1 cellular context compared by ENCODE assay signal in the genomic region with DNA sequence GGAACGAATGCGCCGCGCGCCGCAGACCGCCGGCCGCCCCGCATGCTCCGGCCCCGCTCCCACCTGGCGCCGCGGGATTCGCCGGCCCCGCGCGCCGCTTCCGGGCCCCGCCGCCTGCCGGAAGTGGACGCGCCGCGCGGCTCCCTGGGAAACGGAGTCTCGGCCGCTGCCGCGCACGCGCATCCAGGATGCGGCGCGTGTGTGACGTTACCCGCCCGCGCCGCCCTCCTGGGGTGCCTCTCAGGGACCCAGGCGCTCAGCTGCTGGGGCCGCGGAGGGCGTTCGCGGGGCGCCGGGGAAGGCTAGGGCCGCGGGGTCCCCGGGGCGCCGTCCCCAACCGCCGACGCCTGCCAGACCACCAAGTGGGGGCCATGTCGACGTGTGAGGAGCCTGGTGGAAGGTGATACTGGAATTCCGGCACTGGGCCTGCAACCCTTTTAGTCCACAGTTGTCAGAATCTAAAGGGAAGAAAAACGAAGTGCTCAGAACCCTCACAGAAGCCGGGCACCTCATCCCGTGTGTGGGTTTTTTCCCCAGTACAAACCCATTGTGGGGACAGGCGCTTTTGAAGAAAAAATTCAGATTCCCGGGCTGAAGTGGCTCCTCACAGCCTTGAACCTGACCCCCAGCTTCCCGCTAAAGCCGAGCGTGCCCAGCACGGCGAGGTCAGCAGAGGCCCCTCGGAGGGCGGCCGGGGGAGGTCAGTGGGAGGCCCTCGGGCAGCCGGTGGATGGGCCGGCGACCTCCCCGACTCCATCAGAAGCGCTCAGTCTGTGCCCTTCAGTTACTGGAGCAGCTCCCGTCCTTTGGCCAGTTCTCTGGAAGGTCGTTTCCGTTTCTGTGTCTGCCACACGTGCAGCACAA.
TF ChIP-seq lines count a peak whose summit lies in the region.

A gene with protein sequence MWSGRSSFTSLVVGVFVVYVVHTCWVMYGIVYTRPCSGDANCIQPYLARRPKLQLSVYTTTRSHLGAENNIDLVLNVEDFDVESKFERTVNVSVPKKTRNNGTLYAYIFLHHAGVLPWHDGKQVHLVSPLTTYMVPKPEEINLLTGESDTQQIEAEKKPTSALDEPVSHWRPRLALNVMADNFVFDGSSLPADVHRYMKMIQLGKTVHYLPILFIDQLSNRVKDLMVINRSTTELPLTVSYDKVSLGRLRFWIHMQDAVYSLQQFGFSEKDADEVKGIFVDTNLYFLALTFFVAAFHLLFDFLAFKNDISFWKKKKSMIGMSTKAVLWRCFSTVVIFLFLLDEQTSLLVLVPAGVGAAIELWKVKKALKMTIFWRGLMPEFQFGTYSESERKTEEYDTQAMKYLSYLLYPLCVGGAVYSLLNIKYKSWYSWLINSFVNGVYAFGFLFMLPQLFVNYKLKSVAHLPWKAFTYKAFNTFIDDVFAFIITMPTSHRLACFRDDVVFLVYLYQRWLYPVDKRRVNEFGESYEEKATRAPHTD (minus strand): TSS at position 125 of the 864 bp plus-strand sequence. CDS start 258 bp downstream, outside the sequence.

TF ChIP-seq in HEK293, 187 proteins besides CTCF, POLR2A, EP300 and RAD21 (continued from another document and continues in another):
- TF ChIP-seq, protein P1, sequence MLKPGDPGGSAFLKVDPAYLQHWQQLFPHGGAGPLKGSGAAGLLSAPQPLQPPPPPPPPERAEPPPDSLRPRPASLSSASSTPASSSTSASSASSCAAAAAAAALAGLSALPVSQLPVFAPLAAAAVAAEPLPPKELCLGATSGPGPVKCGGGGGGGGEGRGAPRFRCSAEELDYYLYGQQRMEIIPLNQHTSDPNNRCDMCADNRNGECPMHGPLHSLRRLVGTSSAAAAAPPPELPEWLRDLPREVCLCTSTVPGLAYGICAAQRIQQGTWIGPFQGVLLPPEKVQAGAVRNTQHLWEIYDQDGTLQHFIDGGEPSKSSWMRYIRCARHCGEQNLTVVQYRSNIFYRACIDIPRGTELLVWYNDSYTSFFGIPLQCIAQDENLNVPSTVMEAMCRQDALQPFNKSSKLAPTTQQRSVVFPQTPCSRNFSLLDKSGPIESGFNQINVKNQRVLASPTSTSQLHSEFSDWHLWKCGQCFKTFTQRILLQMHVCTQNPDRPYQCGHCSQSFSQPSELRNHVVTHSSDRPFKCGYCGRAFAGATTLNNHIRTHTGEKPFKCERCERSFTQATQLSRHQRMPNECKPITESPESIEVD (tag by site-specific recombination; IDR thresholded peaks at IDR 0.05): no peak
- TF ChIP-seq ZNF623 (tag by site-specific recombination; IDR thresholded peaks at IDR 0.05) (no peak), ZNF776 (tag by site-specific recombination; IDR thresholded peaks at IDR 0.05; ENCODE audit: borderline replicate concordance) (no peak), GFI1B (tag by site-specific recombination; IDR thresholded peaks at IDR 0.05) (no peak), GLI2 (tag by site-specific recombination; IDR thresholded peaks at IDR 0.05; ENCODE audit: borderline replicate concordance, low read depth) (no peak), ZNF521 (tag by site-specific recombination; IDR thresholded peaks at IDR 0.05) (no peak), ZNF140 (tag by site-specific recombination; IDR thresholded peaks at IDR 0.05) (no peak), ZBTB7A (tag by site-specific recombination; IDR thresholded peaks at IDR 0.05; ENCODE audit: low read depth) (no peak), ZNF121 (tag by site-specific recombination; IDR thresholded peaks at IDR 0.05) (no peak), ZNF23 (tag by site-specific recombination; IDR thresholded peaks at IDR 0.05; ENCODE audit: borderline replicate concordance) (no peak), ZNF341 (tag by site-specific recombination; IDR thresholded peaks at IDR 0.05; ENCODE audit: low read depth) (no peak), ZNF184 (tag by site-specific recombination; IDR thresholded peaks at IDR 0.05) (no peak; the same call in 1 of the 2 replicates), FEZF1 (tag by site-specific recombination; IDR thresholded peaks at IDR 0.05) (no peak), ZNF132 (tag by site-specific recombination; IDR thresholded peaks at IDR 0.05; ENCODE audit: borderline replicate concordance) (no peak), ZNF560 (tag by site-specific recombination; IDR thresholded peaks at IDR 0.05; ENCODE audit: borderline replicate concordance) (no peak), ZNF658 (tag by site-specific recombination; IDR thresholded peaks at IDR 0.05) (no peak), ZNF561 (tag by site-specific recombination; IDR thresholded peaks at IDR 0.05; ENCODE audit: borderline replicate concordance) (no peak; the same call in 1 of the 2 replicates), ZNF423 (tag by site-specific recombination; IDR thresholded peaks at IDR 0.05) (peak; percentile 62), ZSCAN30 (tag by site-specific recombination; IDR thresholded peaks at IDR 0.05) (peak; percentile 80), ZNF19 (tag by site-specific recombination; IDR thresholded peaks at IDR 0.05; ENCODE audit: low read depth) (no peak), SCRT1 (tag by site-specific recombination; IDR thresholded peaks at IDR 0.05; ENCODE audit: borderline replicate concordance) (no peak), KLF16 (tag by site-specific recombination; IDR thresholded peaks at IDR 0.05) (no peak), ZNF791 (tag by site-specific recombination; IDR thresholded peaks at IDR 0.05) (no peak), ZNF530 (tag by site-specific recombination; IDR thresholded peaks at IDR 0.05; ENCODE audit: low read depth) (no peak), ZNF354C (tag by site-specific recombination; IDR thresholded peaks at IDR 0.05; ENCODE audit: borderline replicate concordance, low read depth) (no peak), ZNF155 (tag by site-specific recombination; IDR thresholded peaks at IDR 0.05) (no peak), ZNF585B (tag by site-specific recombination; IDR thresholded peaks at IDR 0.05) (no peak), ZNF670 (tag by site-specific recombination; IDR thresholded peaks at IDR 0.05; ENCODE audit: low read depth) (no peak), RBAK (tag by site-specific recombination; IDR thresholded peaks at IDR 0.05) (no peak), IKZF3 (tag by site-specific recombination; IDR thresholded peaks at IDR 0.05) (peak; percentile 53; the same call in 1 of the 2 replicates), ZNF548 (tag by site-specific recombination; IDR thresholded peaks at IDR 0.05) (no peak), ZNF394 (tag by site-specific recombination; IDR thresholded peaks at IDR 0.05; ENCODE audit: borderline replicate concordance) (no peak), ZNF544 (tag by site-specific recombination; IDR thresholded peaks at IDR 0.05) (no peak), ZNF292 (tag by site-specific recombination; IDR thresholded peaks at IDR 0.05; ENCODE audit: borderline replicate concordance, low read depth) (no peak)
- TF ChIP-seq, protein P2, sequence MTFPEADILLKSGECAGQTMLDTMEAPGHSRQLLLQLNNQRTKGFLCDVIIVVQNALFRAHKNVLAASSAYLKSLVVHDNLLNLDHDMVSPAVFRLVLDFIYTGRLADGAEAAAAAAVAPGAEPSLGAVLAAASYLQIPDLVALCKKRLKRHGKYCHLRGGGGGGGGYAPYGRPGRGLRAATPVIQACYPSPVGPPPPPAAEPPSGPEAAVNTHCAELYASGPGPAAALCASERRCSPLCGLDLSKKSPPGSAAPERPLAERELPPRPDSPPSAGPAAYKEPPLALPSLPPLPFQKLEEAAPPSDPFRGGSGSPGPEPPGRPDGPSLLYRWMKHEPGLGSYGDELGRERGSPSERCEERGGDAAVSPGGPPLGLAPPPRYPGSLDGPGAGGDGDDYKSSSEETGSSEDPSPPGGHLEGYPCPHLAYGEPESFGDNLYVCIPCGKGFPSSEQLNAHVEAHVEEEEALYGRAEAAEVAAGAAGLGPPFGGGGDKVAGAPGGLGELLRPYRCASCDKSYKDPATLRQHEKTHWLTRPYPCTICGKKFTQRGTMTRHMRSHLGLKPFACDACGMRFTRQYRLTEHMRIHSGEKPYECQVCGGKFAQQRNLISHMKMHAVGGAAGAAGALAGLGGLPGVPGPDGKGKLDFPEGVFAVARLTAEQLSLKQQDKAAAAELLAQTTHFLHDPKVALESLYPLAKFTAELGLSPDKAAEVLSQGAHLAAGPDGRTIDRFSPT (tag by site-specific recombination; IDR thresholded peaks at IDR 0.05): no peak
- TF ChIP-seq, protein P3, sequence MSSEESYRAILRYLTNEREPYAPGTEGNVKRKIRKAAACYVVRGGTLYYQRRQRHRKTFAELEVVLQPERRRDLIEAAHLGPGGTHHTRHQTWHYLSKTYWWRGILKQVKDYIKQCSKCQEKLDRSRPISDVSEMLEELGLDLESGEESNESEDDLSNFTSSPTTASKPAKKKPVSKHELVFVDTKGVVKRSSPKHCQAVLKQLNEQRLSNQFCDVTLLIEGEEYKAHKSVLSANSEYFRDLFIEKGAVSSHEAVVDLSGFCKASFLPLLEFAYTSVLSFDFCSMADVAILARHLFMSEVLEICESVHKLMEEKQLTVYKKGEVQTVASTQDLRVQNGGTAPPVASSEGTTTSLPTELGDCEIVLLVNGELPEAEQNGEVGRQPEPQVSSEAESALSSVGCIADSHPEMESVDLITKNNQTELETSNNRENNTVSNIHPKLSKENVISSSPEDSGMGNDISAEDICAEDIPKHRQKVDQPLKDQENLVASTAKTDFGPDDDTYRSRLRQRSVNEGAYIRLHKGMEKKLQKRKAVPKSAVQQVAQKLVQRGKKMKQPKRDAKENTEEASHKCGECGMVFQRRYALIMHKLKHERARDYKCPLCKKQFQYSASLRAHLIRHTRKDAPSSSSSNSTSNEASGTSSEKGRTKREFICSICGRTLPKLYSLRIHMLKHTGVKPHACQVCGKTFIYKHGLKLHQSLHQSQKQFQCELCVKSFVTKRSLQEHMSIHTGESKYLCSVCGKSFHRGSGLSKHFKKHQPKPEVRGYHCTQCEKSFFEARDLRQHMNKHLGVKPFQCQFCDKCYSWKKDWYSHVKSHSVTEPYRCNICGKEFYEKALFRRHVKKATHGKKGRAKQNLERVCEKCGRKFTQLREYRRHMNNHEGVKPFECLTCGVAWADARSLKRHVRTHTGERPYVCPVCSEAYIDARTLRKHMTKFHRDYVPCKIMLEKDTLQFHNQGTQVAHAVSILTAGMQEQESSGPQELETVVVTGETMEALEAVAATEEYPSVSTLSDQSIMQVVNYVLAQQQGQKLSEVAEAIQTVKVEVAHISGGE (tag by site-specific recombination; conservative IDR thresholded peaks at IDR 0.05; ENCODE audit: low read depth): peak; percentile 36; the same call in 1 of the 2 replicates
- TF ChIP-seq, protein P4, sequence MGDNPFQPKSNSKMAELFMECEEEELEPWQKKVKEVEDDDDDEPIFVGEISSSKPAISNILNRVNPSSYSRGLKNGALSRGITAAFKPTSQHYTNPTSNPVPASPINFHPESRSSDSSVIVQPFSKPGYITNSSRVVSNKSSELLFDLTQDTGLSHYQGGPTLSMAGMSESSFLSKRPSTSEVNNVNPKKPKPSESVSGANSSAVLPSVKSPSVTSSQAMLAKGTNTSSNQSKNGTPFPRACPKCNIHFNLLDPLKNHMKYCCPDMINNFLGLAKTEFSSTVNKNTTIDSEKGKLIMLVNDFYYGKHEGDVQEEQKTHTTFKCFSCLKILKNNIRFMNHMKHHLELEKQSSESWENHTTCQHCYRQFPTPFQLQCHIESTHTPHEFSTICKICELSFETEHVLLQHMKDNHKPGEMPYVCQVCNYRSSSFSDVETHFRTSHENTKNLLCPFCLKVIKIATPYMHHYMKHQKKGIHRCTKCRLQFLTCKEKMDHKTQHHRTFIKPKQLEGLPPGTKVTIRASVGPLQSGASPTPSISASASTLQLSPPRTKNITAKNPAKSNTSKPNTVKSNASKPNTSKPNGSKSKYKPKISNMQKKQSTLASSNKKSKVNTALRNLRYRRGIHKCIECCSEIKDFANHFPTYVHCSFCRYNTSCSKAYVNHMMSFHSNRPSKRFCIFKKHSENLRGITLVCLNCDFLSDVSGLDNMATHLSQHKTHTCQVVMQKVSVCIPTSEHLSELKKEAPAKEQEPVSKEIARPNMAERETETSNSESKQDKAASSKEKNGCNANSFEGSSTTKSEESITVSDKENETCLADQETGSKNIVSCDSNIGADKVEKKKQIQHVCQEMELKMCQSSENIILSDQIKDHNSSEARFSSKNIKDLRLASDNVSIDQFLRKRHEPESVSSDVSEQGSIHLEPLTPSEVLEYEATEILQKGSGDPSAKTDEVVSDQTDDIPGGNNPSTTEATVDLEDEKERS (tag by site-specific recombination; IDR thresholded peaks at IDR 0.05): no peak
- TF ChIP-seq, protein P5, sequence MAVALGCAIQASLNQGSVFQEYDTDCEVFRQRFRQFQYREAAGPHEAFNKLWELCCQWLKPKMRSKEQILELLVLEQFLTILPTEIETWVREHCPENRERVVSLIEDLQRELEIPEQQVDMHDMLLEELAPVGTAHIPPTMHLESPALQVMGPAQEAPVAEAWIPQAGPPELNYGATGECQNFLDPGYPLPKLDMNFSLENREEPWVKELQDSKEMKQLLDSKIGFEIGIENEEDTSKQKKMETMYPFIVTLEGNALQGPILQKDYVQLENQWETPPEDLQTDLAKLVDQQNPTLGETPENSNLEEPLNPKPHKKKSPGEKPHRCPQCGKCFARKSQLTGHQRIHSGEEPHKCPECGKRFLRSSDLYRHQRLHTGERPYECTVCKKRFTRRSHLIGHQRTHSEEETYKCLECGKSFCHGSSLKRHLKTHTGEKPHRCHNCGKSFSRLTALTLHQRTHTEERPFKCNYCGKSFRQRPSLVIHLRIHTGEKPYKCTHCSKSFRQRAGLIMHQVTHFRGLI (tag by site-specific recombination; IDR thresholded peaks at IDR 0.05): peak; percentile 44; the same call in 1 of the 2 replicates
- TF ChIP-seq, protein P6, sequence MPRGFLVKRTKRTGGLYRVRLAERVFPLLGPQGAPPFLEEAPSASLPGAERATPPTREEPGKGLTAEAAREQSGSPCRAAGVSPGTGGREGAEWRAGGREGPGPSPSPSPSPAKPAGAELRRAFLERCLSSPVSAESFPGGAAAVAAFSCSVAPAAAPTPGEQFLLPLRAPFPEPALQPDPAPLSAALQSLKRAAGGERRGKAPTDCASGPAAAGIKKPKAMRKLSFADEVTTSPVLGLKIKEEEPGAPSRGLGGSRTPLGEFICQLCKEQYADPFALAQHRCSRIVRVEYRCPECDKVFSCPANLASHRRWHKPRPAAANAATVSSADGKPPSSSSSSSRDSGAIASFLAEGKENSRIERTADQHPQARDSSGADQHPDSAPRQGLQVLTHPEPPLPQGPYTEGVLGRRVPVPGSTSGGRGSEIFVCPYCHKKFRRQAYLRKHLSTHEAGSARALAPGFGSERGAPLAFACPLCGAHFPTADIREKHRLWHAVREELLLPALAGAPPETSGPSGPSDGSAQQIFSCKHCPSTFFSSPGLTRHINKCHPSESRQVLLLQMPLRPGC (tag by site-specific recombination; IDR thresholded peaks at IDR 0.05): peak; percentile 19; the same call in 1 of the 2 replicates
- TF ChIP-seq, protein P7, sequence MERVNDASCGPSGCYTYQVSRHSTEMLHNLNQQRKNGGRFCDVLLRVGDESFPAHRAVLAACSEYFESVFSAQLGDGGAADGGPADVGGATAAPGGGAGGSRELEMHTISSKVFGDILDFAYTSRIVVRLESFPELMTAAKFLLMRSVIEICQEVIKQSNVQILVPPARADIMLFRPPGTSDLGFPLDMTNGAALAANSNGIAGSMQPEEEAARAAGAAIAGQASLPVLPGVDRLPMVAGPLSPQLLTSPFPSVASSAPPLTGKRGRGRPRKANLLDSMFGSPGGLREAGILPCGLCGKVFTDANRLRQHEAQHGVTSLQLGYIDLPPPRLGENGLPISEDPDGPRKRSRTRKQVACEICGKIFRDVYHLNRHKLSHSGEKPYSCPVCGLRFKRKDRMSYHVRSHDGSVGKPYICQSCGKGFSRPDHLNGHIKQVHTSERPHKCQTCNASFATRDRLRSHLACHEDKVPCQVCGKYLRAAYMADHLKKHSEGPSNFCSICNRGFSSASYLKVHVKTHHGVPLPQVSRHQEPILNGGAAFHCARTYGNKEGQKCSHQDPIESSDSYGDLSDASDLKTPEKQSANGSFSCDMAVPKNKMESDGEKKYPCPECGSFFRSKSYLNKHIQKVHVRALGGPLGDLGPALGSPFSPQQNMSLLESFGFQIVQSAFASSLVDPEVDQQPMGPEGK (tag by site-specific recombination; IDR thresholded peaks at IDR 0.05): no peak
